1 cellular context compared by ENCODE assay signal in the genomic region with DNA sequence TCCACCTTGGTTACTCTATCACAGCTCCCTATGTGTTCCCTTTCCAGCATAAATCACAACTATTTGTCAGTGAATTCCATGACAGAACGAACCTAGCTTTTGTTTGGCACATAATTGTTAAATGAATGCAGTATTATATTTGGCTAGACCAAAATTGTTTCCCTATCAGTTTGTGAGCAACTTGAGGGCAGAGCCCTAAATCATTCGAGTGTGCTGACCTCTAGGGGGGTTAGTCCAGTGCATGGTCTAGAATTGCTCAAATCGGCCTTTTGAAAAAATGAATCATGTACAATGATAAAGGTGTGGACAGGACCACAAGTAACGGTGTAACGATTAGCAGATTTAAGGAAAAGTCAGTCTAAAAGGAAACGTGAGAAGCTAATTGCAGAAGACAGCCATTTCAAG.
A peak's percentile ranks its signal among the peaks of the same experiment; 100 is the strongest.
TF ChIP-seq lines count a peak whose summit lies in the region.

No MANE protein-coding gene starts in this region.

TF ChIP-seq in K562, 482 proteins besides CTCF, POLR2A, EP300 and RAD21 (continued from another document and continues in another):
- TF ChIP-seq, protein P1, sequence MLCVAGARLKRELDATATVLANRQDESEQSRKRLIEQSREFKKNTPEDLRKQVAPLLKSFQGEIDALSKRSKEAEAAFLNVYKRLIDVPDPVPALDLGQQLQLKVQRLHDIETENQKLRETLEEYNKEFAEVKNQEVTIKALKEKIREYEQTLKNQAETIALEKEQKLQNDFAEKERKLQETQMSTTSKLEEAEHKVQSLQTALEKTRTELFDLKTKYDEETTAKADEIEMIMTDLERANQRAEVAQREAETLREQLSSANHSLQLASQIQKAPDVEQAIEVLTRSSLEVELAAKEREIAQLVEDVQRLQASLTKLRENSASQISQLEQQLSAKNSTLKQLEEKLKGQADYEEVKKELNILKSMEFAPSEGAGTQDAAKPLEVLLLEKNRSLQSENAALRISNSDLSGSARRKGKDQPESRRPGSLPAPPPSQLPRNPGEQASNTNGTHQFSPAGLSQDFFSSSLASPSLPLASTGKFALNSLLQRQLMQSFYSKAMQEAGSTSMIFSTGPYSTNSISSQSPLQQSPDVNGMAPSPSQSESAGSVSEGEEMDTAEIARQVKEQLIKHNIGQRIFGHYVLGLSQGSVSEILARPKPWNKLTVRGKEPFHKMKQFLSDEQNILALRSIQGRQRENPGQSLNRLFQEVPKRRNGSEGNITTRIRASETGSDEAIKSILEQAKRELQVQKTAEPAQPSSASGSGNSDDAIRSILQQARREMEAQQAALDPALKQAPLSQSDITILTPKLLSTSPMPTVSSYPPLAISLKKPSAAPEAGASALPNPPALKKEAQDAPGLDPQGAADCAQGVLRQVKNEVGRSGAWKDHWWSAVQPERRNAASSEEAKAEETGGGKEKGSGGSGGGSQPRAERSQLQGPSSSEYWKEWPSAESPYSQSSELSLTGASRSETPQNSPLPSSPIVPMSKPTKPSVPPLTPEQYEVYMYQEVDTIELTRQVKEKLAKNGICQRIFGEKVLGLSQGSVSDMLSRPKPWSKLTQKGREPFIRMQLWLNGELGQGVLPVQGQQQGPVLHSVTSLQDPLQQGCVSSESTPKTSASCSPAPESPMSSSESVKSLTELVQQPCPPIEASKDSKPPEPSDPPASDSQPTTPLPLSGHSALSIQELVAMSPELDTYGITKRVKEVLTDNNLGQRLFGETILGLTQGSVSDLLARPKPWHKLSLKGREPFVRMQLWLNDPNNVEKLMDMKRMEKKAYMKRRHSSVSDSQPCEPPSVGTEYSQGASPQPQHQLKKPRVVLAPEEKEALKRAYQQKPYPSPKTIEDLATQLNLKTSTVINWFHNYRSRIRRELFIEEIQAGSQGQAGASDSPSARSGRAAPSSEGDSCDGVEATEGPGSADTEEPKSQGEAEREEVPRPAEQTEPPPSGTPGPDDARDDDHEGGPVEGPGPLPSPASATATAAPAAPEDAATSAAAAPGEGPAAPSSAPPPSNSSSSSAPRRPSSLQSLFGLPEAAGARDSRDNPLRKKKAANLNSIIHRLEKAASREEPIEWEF (CRISPR knock-in tag; IDR thresholded peaks at IDR 0.05) = no peak
- TF ChIP-seq ZFP36 (IDR thresholded peaks at IDR 0.05; ENCODE audit: low read depth, low read length, partially characterized antibody) (no peak), SIN3A (IDR thresholded peaks at IDR 0.05; ENCODE audit: borderline replicate concordance in 2 of 2, control insufficient read depth in 1 of 2, low read depth in 2 of 2, low read length in 2 of 2) (no peak), CSDE1 (IDR thresholded peaks at IDR 0.05) (no peak), TFAM (CRISPR knock-in tag; conservative IDR thresholded peaks at IDR 0.05) (no peak), THAP12 (CRISPR knock-in tag; IDR thresholded peaks at IDR 0.05) (no peak), ZC3H4 (CRISPR knock-in tag; IDR thresholded peaks at IDR 0.05; ENCODE audit: borderline replicate concordance) (no peak), ZNF668 (CRISPR knock-in tag; IDR thresholded peaks at IDR 0.05) (peak; percentile 87), ZNF174 (CRISPR knock-in tag; IDR thresholded peaks at IDR 0.05) (no peak), E2F8 (IDR thresholded peaks at IDR 0.05; ENCODE audit: low read depth, partially characterized antibody) (no peak), KDM2B (CRISPR knock-in tag; IDR thresholded peaks at IDR 0.05) (no peak), MLX (CRISPR knock-in tag; conservative IDR thresholded peaks at IDR 0.05) (no peak), XRCC3 (IDR thresholded peaks at IDR 0.05) (no peak), MEF2D (tag; conservative IDR thresholded peaks at IDR 0.05; ENCODE audit: low read depth) (peak; percentile 81), RREB1 (CRISPR knock-in tag; IDR thresholded peaks at IDR 0.05) (no peak), TSC22D4 (tag; IDR thresholded peaks at IDR 0.05) (no peak), MTA1 (IDR thresholded peaks at IDR 0.05; ENCODE audit: borderline replicate concordance) (no peak), ETV5 (CRISPR knock-in tag; IDR thresholded peaks at IDR 0.05; ENCODE audit: low read depth) (peak; percentile 4; the same call in 1 of the 2 replicates), FOXP1 (CRISPR knock-in tag; IDR thresholded peaks at IDR 0.05) (no peak), SAFB (IDR thresholded peaks at IDR 0.05; ENCODE audit: borderline replicate concordance, low read depth, low read length) (no peak), ZNF175 (CRISPR knock-in tag; IDR thresholded peaks at IDR 0.05; ENCODE audit: low read depth) (peak; percentile 82; the same call in 1 of the 2 replicates), HDAC3 (IDR thresholded peaks at IDR 0.05; ENCODE audit: borderline replicate concordance, partially characterized antibody) (no peak)
- TF ChIP-seq, protein P2, sequence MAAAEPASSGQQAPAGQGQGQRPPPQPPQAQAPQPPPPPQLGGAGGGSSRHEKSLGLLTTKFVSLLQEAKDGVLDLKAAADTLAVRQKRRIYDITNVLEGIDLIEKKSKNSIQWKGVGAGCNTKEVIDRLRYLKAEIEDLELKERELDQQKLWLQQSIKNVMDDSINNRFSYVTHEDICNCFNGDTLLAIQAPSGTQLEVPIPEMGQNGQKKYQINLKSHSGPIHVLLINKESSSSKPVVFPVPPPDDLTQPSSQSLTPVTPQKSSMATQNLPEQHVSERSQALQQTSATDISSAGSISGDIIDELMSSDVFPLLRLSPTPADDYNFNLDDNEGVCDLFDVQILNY (CRISPR knock-in tag; IDR thresholded peaks at IDR 0.05) = 0 out of 2 replicates have a peak, but pooled peaks have one; percentile 38
- TF ChIP-seq, protein P3, sequence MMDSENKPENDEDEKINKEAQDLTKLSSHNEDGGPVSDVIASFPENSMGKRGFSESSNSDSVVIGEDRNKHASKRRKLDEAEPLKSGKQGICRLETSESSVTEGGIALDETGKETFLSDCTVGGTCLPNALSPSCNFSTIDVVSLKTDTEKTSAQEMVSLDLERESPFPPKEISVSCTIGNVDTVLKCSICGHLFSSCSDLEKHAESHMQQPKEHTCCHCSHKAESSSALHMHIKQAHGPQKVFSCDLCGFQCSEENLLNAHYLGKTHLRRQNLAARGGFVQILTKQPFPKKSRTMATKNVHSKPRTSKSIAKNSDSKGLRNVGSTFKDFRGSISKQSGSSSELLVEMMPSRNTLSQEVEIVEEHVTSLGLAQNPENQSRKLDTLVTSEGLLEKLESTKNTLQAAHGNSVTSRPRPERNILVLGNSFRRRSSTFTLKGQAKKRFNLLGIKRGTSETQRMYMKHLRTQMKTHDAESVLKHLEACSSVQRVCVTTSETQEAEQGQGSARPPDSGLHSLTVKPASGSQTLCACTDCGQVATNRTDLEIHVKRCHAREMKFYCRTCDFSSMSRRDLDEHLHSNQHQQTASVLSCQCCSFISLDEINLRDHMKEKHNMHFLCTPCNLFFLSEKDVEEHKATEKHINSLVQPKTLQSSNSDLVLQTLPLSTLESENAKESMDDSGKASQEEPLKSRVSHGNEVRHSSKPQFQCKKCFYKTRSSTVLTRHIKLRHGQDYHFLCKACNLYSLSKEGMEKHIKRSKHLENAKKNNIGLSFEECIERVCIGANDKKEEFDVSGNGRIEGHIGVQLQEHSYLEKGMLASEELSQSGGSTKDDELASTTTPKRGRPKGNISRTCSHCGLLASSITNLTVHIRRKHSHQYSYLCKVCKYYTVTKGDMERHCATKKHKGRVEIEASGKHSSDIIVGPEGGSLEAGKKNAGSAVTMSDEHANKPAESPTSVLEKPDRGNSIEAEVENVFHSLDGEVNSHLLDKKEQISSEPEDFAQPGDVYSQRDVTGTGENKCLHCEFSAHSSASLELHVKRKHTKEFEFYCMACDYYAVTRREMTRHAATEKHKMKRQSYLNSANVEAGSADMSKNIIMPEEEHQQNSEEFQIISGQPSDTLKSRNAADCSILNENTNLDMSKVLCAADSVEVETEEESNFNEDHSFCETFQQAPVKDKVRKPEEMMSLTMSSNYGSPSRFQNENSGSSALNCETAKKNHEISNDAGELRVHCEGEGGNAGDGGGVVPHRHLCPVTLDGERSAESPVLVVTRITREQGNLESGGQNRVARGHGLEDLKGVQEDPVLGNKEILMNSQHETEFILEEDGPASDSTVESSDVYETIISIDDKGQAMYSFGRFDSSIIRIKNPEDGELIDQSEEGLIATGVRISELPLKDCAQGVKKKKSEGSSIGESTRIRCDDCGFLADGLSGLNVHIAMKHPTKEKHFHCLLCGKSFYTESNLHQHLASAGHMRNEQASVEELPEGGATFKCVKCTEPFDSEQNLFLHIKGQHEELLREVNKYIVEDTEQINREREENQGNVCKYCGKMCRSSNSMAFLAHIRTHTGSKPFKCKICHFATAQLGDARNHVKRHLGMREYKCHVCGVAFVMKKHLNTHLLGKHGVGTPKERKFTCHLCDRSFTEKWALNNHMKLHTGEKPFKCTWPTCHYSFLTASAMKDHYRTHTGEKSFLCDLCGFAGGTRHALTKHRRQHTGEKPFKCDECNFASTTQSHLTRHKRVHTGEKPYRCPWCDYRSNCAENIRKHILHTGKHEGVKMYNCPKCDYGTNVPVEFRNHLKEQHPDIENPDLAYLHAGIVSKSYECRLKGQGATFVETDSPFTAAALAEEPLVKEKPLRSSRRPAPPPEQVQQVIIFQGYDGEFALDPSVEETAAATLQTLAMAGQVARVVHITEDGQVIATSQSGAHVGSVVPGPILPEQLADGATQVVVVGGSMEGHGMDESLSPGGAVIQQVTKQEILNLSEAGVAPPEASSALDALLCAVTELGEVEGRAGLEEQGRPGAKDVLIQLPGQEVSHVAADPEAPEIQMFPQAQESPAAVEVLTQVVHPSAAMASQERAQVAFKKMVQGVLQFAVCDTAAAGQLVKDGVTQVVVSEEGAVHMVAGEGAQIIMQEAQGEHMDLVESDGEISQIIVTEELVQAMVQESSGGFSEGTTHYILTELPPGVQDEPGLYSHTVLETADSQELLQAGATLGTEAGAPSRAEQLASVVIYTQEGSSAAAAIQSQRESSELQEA (IDR thresholded peaks at IDR 0.05; ENCODE audit: low read depth) = no peak
